In the genomic region with DNA sequence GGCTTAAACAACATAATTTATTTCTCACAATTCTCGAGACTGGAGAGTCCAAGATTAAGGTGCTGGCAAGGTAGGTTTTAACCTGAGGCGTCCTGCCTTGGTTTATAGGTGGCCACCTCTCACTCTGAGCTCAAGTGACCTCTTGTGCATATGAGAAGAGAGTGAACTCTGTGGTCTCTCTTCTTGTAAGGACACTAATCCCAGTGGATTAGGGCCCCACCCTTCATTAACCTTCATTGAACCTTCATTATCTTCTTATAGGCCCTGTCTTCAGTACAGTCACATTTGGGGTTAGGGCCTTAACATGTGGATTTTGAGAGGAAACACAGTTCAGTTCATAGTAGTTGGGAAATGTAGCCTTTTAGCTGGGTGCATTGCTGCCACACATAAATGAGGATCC, we compare ENCODE assay signal across 25 cellular contexts.
"Had no signal": no experiment of that assay in that cellular context is flagged by ENCODE, and none has a peak within 500 bp of the region (broad histone marks: within the 10 kb centered on the region; RNA-seq: fewer than 3 reads in every experiment).

No MANE protein-coding gene starts in this region.

- H3K27me3 Mint-ChIP-seq: activated naive CD8-positive, alpha-beta T cell treated with anti-CD3 and anti-CD28 coated beads, Interleukin-2, amount 10 ng/mL, durations not matched to agents 7 days and 5 days; T-helper 17 cell had no signal

- ATAC-seq: activated CD8-positive, alpha-beta T cell treated with anti-CD3 and anti-CD28 coated beads, Interleukin-2, amount 10 ng/mL, durations not matched to agents 7 days and 5 days; activated T-cell treated with anti-CD3 and anti-CD28 coated beads, Interleukin-2, amount 50 U/mL, for 4 hours; T-helper 17 cell; WTC11 had no signal

- DNase-seq: activated CD4-positive, alpha-beta T cell treated with anti-CD3 and anti-CD28 coated beads for 48 hours; activated CD4-positive, alpha-beta T cell treated with anti-CD3 and anti-CD28 coated beads, Interleukin-2, amount 50 U/mL, for 4 hours; activated CD4-positive, CD25-positive, alpha-beta regulatory T cell treated with anti-CD3 and anti-CD28 coated beads, Interleukin-2, amount 50 U/mL, for 72 hours; activated CD8-positive, alpha-beta T cell treated with anti-CD3 and anti-CD28 coated beads, Interleukin-2, amount 10 ng/mL, durations not matched to agents 7 days and 5 days; activated gamma-delta T cell; activated naive CD4-positive, alpha-beta T cell treated with anti-CD3 and anti-CD28 coated beads for 36 hours; activated naive CD8-positive, alpha-beta T cell treated with anti-CD3 and anti-CD28 coated beads, Interleukin-2, amount 10 ng/mL, durations not matched to agents 7 days and 5 days; activated T-cell treated with anti-CD3 and anti-CD28 coated beads, Interleukin-2, amount 50 U/mL, for 4 hours; adrenal gland; anterior cingulate cortex; caudate nucleus; Kasumi-1; KBM-7; NCI-H1092; NCI-H1417; NCI-H1930; NCI-H2171; NCI-H2227 treated with DMSO at 0.1 percent for 48 hours; NCI-H446 treated with DMSO at 0.1 percent for 48 hours; NCI-H524 treated with DMSO at 0.1 percent for 48 hours; NCI-H748 treated with DMSO at 0.1 percent for 48 hours; SIG-M5; T-helper 17 cell; T-helper 9 cell had no signal

- H3K27ac Mint-ChIP-seq: activated CD8-positive, alpha-beta T cell treated with anti-CD3 and anti-CD28 coated beads, Interleukin-2, amount 10 ng/mL, durations not matched to agents 7 days and 5 days; activated naive CD4-positive, alpha-beta T cell treated with anti-CD3 and anti-CD28 coated beads for 36 hours; activated naive CD8-positive, alpha-beta T cell treated with anti-CD3 and anti-CD28 coated beads, Interleukin-2, amount 10 ng/mL, durations not matched to agents 7 days and 5 days; T-helper 17 cell; WTC11 had no signal

- H3K4me3 Mint-ChIP-seq: activated CD8-positive, alpha-beta T cell treated with anti-CD3 and anti-CD28 coated beads, Interleukin-2, amount 10 ng/mL, durations not matched to agents 7 days and 5 days; activated naive CD4-positive, alpha-beta T cell treated with anti-CD3 and anti-CD28 coated beads for 36 hours; activated naive CD8-positive, alpha-beta T cell treated with anti-CD3 and anti-CD28 coated beads, Interleukin-2, amount 10 ng/mL, durations not matched to agents 7 days and 5 days; activated T-cell treated with anti-CD3 and anti-CD28 coated beads, Interleukin-2, amount 50 U/mL, for 4 hours; T-helper 17 cell; WTC11 had no signal

- H3K9me3 Mint-ChIP-seq: activated naive CD4-positive, alpha-beta T cell treated with anti-CD3 and anti-CD28 coated beads for 36 hours; activated T-cell treated with anti-CD3 and anti-CD28 coated beads, Interleukin-2, amount 50 U/mL, for 4 hours; WTC11 had no signal
